Comparison of ENCODE assay signal across 11 cellular contexts in the genomic region with DNA sequence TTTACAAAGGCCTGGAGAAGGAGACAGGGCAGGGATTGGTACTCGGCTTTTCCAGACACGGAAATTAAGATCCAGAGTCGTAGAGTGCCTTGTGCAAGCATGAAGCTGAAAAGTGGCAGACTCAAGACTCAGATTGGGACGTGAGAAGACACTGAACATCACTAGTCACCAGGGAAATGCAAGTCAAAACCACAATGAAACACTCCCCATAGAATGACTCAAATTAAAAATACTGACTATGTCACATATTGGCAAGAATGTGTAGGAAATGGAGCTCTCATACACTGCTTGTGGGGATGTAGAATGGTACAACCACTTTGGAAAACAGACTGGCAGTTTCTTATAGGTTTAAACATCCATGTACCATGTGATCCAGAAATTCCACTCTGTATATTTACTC.
"Had no signal": no experiment of that assay in that cellular context is flagged by ENCODE, and none has a peak within 500 bp of the region (broad histone marks: within the 10 kb centered on the region; RNA-seq: fewer than 3 reads in every experiment).

No MANE protein-coding gene starts in this region.

- H3K4me3 Mint-ChIP-seq: nephron progenitor cell; stimulated activated naive CD8-positive, alpha-beta T cell treated with anti-CD3 and anti-CD28 coated beads, Interleukin-15, Interleukin-2, amounts not matched to agents 100 ng/mL and 50 ng/mL, for 24 hours had no signal

- H3K9me3 Mint-ChIP-seq: nephron progenitor cell; stimulated activated naive CD8-positive, alpha-beta T cell treated with anti-CD3 and anti-CD28 coated beads, Interleukin-15, Interleukin-2, amounts not matched to agents 100 ng/mL and 50 ng/mL, for 24 hours had no signal

- H3K27ac Mint-ChIP-seq: nephron progenitor cell; stimulated activated naive CD8-positive, alpha-beta T cell treated with anti-CD3 and anti-CD28 coated beads, Interleukin-15, Interleukin-2, amounts not matched to agents 100 ng/mL and 50 ng/mL, for 24 hours had no signal

- H3K4me3 ChIP-seq: heart left ventricle, left ventricle myocardium inferior, thoracic aorta had no signal

- ATAC-seq: heart left ventricle had no signal

- H3K36me3 ChIP-seq: heart left ventricle, left ventricle myocardium inferior, thoracic aorta had no signal

- H3K27ac ChIP-seq: left ventricle myocardium inferior, thoracic aorta had no signal

- H3K9me3 ChIP-seq: heart left ventricle, left ventricle myocardium inferior, thoracic aorta had no signal

- H3K4me1 ChIP-seq: left ventricle myocardium inferior had no signal

- H3K27me3 ChIP-seq: heart left ventricle had no signal

- DNase-seq: activated CD4-positive, CD25-positive, alpha-beta regulatory T cell treated with anti-CD3 and anti-CD28 coated beads, Interleukin-2, amount 50 U/mL, for 72 hours; activated effector memory CD4-positive, alpha-beta T cell treated with anti-CD3 and anti-CD28 coated beads, Interleukin-2, amount 50 U/mL, for 16 hours; activated T-cell treated with anti-CD3 and anti-CD28 coated beads for 4 hours; heart left ventricle; kidney; left ventricle myocardium inferior; mesendoderm; nephron progenitor cell; stimulated activated CD4-positive, alpha-beta T cell treated with anti-CD3 and anti-CD28 coated beads, Interleukin-2, amount 100 ng/mL, for 48 hours had no signal
